ENCODE assay signal across 1 cellular context in the genomic region with DNA sequence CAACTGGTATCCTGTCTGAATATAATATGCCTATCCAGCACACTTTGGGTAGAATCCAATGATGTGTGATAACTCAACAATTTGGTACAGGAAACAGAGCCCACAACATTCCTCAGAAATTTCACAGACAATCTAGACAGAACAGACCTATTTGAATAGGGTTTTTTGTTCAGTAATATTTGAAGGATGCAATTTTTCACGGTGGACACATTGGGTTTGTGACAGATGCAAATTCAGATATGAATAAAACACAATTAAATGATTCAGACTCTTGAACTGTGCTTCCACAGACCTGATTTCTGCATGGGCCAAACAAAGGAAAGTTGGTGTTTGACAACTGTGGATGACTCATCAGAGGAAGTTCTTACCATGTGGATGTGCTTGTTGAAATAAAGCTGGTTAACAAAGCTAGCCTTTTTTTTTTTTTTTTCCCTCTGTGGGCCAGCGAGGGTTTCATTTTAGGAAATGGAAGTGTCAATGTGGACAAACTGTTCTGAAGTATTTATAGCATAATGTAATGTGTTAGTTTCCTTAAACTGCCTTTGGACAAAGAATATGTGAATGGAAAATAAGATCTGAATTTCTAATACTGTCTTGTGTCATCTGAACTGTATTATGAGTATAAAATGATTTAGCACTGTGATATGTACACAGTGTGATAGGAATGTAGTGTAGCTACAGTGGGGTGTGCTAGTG.
TF ChIP-seq lines count a peak whose summit lies in the region.

No MANE protein-coding gene starts in this region.

TF ChIP-seq in K562, 482 proteins besides CTCF, POLR2A, EP300 and RAD21 (continued from another document):
- TF ChIP-seq C11orf30 (IDR thresholded peaks at IDR 0.05; ENCODE audit: low read depth) (peak; percentile 26; the same call in 1 of the 2 replicates), ZNF253 (CRISPR knock-in tag; conservative IDR thresholded peaks at IDR 0.05) (no peak), TEAD4 (IDR thresholded peaks at IDR 0.05; ENCODE audit: low read length) (peak; percentile 57; the same call in 1 of the 2 replicates), TEAD4 (CRISPR knock-in tag; IDR thresholded peaks at IDR 0.05; ENCODE audit: borderline replicate concordance) (no peak), NR2C2 (CRISPR knock-in tag; IDR thresholded peaks at IDR 0.05) (no peak), NR2C2 (tag; IDR thresholded peaks at IDR 0.05) (0 out of 2 replicates have a peak, but pooled peaks have one; percentile 19), ZNF324 (CRISPR knock-in tag; IDR thresholded peaks at IDR 0.05) (no peak), ZNF140 (CRISPR knock-in tag; IDR thresholded peaks at IDR 0.05) (no peak), ZC3H11A (IDR thresholded peaks at IDR 0.05; ENCODE audit: low read depth, low read length) (no peak)
- TF ChIP-seq, protein P1, sequence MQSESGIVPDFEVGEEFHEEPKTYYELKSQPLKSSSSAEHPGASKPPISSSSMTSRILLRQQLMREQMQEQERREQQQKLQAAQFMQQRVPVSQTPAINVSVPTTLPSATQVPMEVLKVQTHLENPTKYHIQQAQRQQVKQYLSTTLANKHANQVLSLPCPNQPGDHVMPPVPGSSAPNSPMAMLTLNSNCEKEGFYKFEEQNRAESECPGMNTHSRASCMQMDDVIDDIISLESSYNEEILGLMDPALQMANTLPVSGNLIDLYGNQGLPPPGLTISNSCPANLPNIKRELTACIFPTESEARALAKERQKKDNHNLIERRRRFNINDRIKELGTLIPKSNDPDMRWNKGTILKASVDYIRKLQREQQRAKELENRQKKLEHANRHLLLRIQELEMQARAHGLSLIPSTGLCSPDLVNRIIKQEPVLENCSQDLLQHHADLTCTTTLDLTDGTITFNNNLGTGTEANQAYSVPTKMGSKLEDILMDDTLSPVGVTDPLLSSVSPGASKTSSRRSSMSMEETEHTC (IDR thresholded peaks at IDR 0.05) = no peak
